In genomic region chr2:230267556-230267955, GRCh38 we compare ENCODE assay signal across 1 cellular context.
TF ChIP-seq lines count a peak whose summit lies in the region.

No MANE protein-coding gene starts in this region.

TF ChIP-seq in HepG2, 621 proteins besides CTCF, POLR2A, EP300 and RAD21 (continued from another document):
- TF ChIP-seq PREB (CRISPR knock-in tag; IDR thresholded peaks at IDR 0.05) (no peak), SRF (IDR thresholded peaks at IDR 0.05; ENCODE audit: low read depth, low read length) (no peak), SUZ12 (IDR thresholded peaks at IDR 0.05; ENCODE audit: low read depth, low read length) (no peak), ARNT (IDR thresholded peaks at IDR 0.05) (no peak), ATRX (CRISPR knock-in tag; IDR thresholded peaks at IDR 0.05; ENCODE audit: borderline replicate concordance) (no peak), ZNF713 (CRISPR knock-in tag; IDR thresholded peaks at IDR 0.05) (no peak), KLF11 (CRISPR knock-in tag; IDR thresholded peaks at IDR 0.05) (no peak), ZNF276 (CRISPR knock-in tag; IDR thresholded peaks at IDR 0.05; ENCODE audit: low read depth) (no peak), FOXP4 (CRISPR knock-in tag; IDR thresholded peaks at IDR 0.05) (no peak), CHCHD3 (CRISPR knock-in tag; IDR thresholded peaks at IDR 0.05) (no peak), ZNF143 (CRISPR knock-in tag; IDR thresholded peaks at IDR 0.05) (no peak), REPIN1 (CRISPR knock-in tag; IDR thresholded peaks at IDR 0.05; ENCODE audit: borderline replicate concordance, low read depth) (no peak), NFKBIZ (CRISPR knock-in tag; IDR thresholded peaks at IDR 0.05) (no peak), ZNF318 (CRISPR knock-in tag; IDR thresholded peaks at IDR 0.05) (no peak), ZNF407 (CRISPR knock-in tag; IDR thresholded peaks at IDR 0.05; ENCODE audit: not compliant biosample characterization) (no peak), U2AF2 (IDR thresholded peaks at IDR 0.05; ENCODE audit: low read depth, low read length) (no peak), TFDP1 (CRISPR knock-in tag; IDR thresholded peaks at IDR 0.05; ENCODE audit: borderline replicate concordance) (no peak), ETV5 (CRISPR knock-in tag; IDR thresholded peaks at IDR 0.05; ENCODE audit: borderline replicate concordance) (no peak), NAIF1 (CRISPR knock-in tag; IDR thresholded peaks at IDR 0.05; ENCODE audit: borderline replicate concordance) (no peak)
TF ChIP-seq in HepG2: peak in this region for 0.
